In genomic region chr1:89201489-89201794, GRCh38 we compare ENCODE assay signal across 19 cellular contexts. TPM values are rescaled to one million over a fixed set of nuclear protein-coding genes. Genes with fewer than 3 reads are reported as not detected.
A peak's percentile ranks its signal among the peaks of the same experiment; 100 is the strongest.
DNase-seq lines count a peak whose midpoint lies in the region; ATAC-seq, FAIRE-seq and TF ChIP-seq lines count a peak whose summit lies in the region.
"Had no signal": no experiment of that assay in that cellular context is flagged by ENCODE, and none has a peak within 500 bp of the region (broad histone marks: within the 10 kb centered on the region; RNA-seq: fewer than 3 reads in every experiment).

No MANE protein-coding gene starts in this region.

- H3K9me2 ChIP-seq in Loucy (replicated peaks; ENCODE audit: low read depth, low read length), result no peaks in the 10 kb centered on the region

- CTCF ChIA-PET in GM12878 (lab: Yijun Ruan, JAX), result no interaction called here

- H3K27ac Mint-ChIP-seq in activated T-cell treated with anti-CD3 and anti-CD28 coated beads, Interleukin-2, amount 50 U/mL, for 72 hours, result peak overlapping the region; percentile 100
- H3K27ac Mint-ChIP-seq in stimulated activated naive CD8-positive, alpha-beta T cell treated with anti-CD3 and anti-CD28 coated beads, Interleukin-15, Interleukin-2, amounts not matched to agents 100 ng/mL and 50 ng/mL, for 24 hours, result peak overlapping the region; percentile 99
- H3K27ac Mint-ChIP-seq: endodermal cell, HFFc6 had no signal

- H3K36me3 ChIP-seq in Loucy (ENCODE audit: insufficient read depth, low read length), result no peaks in the 10 kb centered on the region
- H3K36me3 ChIP-seq in GM12878 (ENCODE audit: control insufficient read depth in 2 of 2, insufficient read depth in 2 of 2, low read length in 1 of 2), result no peaks in the 10 kb centered on the region
- no peaks in the 10 kb centered on the region for H3K36me3 ChIP-seq in body of pancreas (replicated peaks in 1 of 2; ENCODE audit: insufficient read depth in 1 of 2, low read depth in 2 of 2)
- H3K36me3 ChIP-seq: ascending aorta had no signal

- TF ChIP-seq POLR2A in GM12878 (IDR thresholded peaks at IDR 0.05; ENCODE audit: low read depth, low read length) (no peak), body of pancreas (IDR thresholded peaks at IDR 0.05) (no peak)

- no peak for TF ChIP-seq EP300 in GM12878 (IDR thresholded peaks at IDR 0.05; ENCODE audit: borderline replicate concordance in 1 of 2, control insufficient read depth in 1 of 2, low read depth in 2 of 2, low read length in 2 of 2)

- RAD21 ChIA-PET in GM12878 (lab: Charles Lee; ENCODE audit: unreplicated experiment), result interaction anchor here (0.6 kb wide), 1 partner anchor 1749 kb away, joined by 3 read pairs; no protein-coding TSS in a partner anchor

- H3K36me3 Mint-ChIP-seq in activated T-cell treated with anti-CD3 and anti-CD28 coated beads, Interleukin-2, amount 50 U/mL, for 72 hours (ENCODE audit: insufficient read depth in 2 of 2), result peaks cover 6 to 24% of the 10 kb centered on the region in 2 donors
- H3K36me3 Mint-ChIP-seq in stimulated activated naive CD8-positive, alpha-beta T cell treated with anti-CD3 and anti-CD28 coated beads, Interleukin-15, Interleukin-2, amounts not matched to agents 100 ng/mL and 50 ng/mL, for 24 hours (ENCODE audit: low read depth), result peaks cover 23% of the 10 kb centered on the region

- H3K79me2 ChIP-seq in Loucy (ENCODE audit: insufficient read depth, low read length) (0 out of 2 replicates have a peak, but pooled peaks cover 6% of the 10 kb centered on the region), GM12878 (ENCODE audit: control insufficient read depth, insufficient read depth, low read length) (no peaks in the 10 kb centered on the region)

- no peak for DNase-seq in activated T-cell treated with anti-CD3 and anti-CD28 coated beads, Interleukin-2, amount 50 U/mL, for 72 hours
- no peak for DNase-seq in activated T-cell treated with anti-CD3 and anti-CD28 coated beads, Interleukin-2, amount 50 U/mL, for 48 hours
- DNase-seq in GM12878 (ENCODE audit: low read depth, low spot score) (no peak), body of pancreas (no peak)
- DNase-seq: activated CD4-positive, alpha-beta T cell treated with anti-CD3 and anti-CD28 coated beads, Interleukin-2, amount 50 U/mL, for 4 hours; endodermal cell; HFFc6; mucosa of descending colon; NCI-H1694 had no signal

- peaks cover 6 to 7% of the 10 kb centered on the region in 2 donors for H3K9me3 Mint-ChIP-seq in activated T-cell treated with anti-CD3 and anti-CD28 coated beads, Interleukin-2, amount 50 U/mL, for 72 hours
- peaks cover 13% of the 10 kb centered on the region for H3K9me3 Mint-ChIP-seq in stimulated activated naive CD8-positive, alpha-beta T cell treated with anti-CD3 and anti-CD28 coated beads, Interleukin-15, Interleukin-2, amounts not matched to agents 100 ng/mL and 50 ng/mL, for 24 hours

- ATAC-seq in activated T-cell treated with anti-CD3 and anti-CD28 coated beads, Interleukin-2, amount 50 U/mL, for 72 hours (replicated peaks in 1 of 2), result no peak
- ATAC-seq in GM12878 (no peak), HG03565 (IDR thresholded peaks at IDR 0.05; ENCODE audit: unreplicated experiment) (no peak), body of pancreas (no peak), HG03521 (IDR thresholded peaks at IDR 0.05; ENCODE audit: unreplicated experiment) (no peak)
- ATAC-seq: mucosa of descending colon, Panc1 had no signal

- intact Hi-C loops in GM12878 (cut with micrococcal nuclease; ENCODE audit: unreplicated experiment), result loop anchor here (2.0 to 5.0 kb wide), 3 partner anchors 149 to 159 kb away; no protein-coding TSS in a partner anchor
- intact Hi-C loops in body of pancreas (cut with DNase I), result no loop called here

- H3K4me3 Mint-ChIP-seq in activated T-cell treated with anti-CD3 and anti-CD28 coated beads, Interleukin-2, amount 50 U/mL, for 72 hours, result peak overlapping the region; percentile 78 to 84
- H3K4me3 Mint-ChIP-seq in stimulated activated naive CD8-positive, alpha-beta T cell treated with anti-CD3 and anti-CD28 coated beads, Interleukin-15, Interleukin-2, amounts not matched to agents 100 ng/mL and 50 ng/mL, for 24 hours, result peak overlapping the region; percentile 64
- H3K4me3 Mint-ChIP-seq: endodermal cell, HFFc6 had no signal

- WGBS in GM12878 (ENCODE audit: insufficient coverage, insufficient replicate concordance, low lambda C conversion rate, missing lambda C conversion rate), result 58% methylated on average over 1 of the region's 1 CpG
- 61 to 67% methylated on average over 1 of the region's 1 CpG for WGBS in body of pancreas, 2 donors

- peak overlapping the region; percentile 99 for H3K4me2 ChIP-seq in Loucy (ENCODE audit: low read depth, low read length, poor library complexity, severe bottlenecking)
- 0 out of 2 replicates have a peak overlapping the region, but pooled peaks have one; percentile 9 for H3K4me2 ChIP-seq in GM12878 (ENCODE audit: control insufficient read depth, insufficient read depth)

- peaks cover 61% of the 10 kb centered on the region for H3K4me1 Mint-ChIP-seq in activated T-cell treated with anti-CD3 and anti-CD28 coated beads, Interleukin-2, amount 50 U/mL, for 72 hours (ENCODE audit: low read depth)
- peaks cover 62% of the 10 kb centered on the region for H3K4me1 Mint-ChIP-seq in stimulated activated naive CD8-positive, alpha-beta T cell treated with anti-CD3 and anti-CD28 coated beads, Interleukin-15, Interleukin-2, amounts not matched to agents 100 ng/mL and 50 ng/mL, for 24 hours (ENCODE audit: low read depth)

- no peaks in the 10 kb centered on the region for H3K27me3 ChIP-seq in Loucy (ENCODE audit: insufficient read depth, low read length, poor library complexity, severe bottlenecking)
- H3K27me3 ChIP-seq in GM12878 (replicated peaks in 1 of 2; ENCODE audit: control insufficient read depth in 2 of 2, insufficient read depth in 2 of 2, low read length in 1 of 2), result no peaks in the 10 kb centered on the region
- H3K27me3 ChIP-seq in body of pancreas, result no peaks in the 10 kb centered on the region
- H3K27me3 ChIP-seq: ascending aorta had no signal

- no peak overlapping the region for H2AFZ ChIP-seq in Loucy (ENCODE audit: low read length)
- H2AFZ ChIP-seq in GM12878 (ENCODE audit: control insufficient read depth, low read depth, low read length), result no peak overlapping the region

- H3K4me3 ChIP-seq in Loucy (ENCODE audit: low read length, poor library complexity, severe bottlenecking) (peak overlapping the region; percentile 93), GM12878 (no peak overlapping the region), body of pancreas (no peak overlapping the region)
- H3K4me3 ChIP-seq: ascending aorta, mucosa of descending colon had no signal

- H3K9me3 ChIP-seq in Loucy (ENCODE audit: insufficient read depth, low read depth, low read length) (peaks cover 10% of the 10 kb centered on the region; the same call in 1 of the 2 replicates), GM12878 (replicated peaks; ENCODE audit: control insufficient read depth, insufficient read depth, low read length) (peaks cover 7% of the 10 kb centered on the region; the same call in 2 of the 3 replicates), body of pancreas (peaks cover 0 to 8% (median 0%) of the 10 kb centered on the region in 3 donors)
- H3K9me3 ChIP-seq: ascending aorta had no signal

- FAIRE-seq in GM12878 (lab: Jason Lieb, UNC), result no peak

- H4K20me1 ChIP-seq in Loucy (ENCODE audit: insufficient read depth, low read length, poor library complexity, severe bottlenecking), result no peaks in the 10 kb centered on the region
- H4K20me1 ChIP-seq in GM12878 (ENCODE audit: control insufficient read depth, insufficient read depth), result no peaks in the 10 kb centered on the region

- no TSS peak for BruUV-seq in GM12878 (replicated peaks; lab: Mats Ljungman, UMichigan)

- SMC1A ChIA-PET in GM12878 (lab: Charles Lee; ENCODE audit: uncharacterized antibody, unreplicated experiment), result no interaction called here

- H3K27me3 Mint-ChIP-seq in activated T-cell treated with anti-CD3 and anti-CD28 coated beads, Interleukin-2, amount 50 U/mL, for 72 hours (ENCODE audit: low read depth), result no peaks in the 10 kb centered on the region
- no peaks in the 10 kb centered on the region for H3K27me3 Mint-ChIP-seq in stimulated activated naive CD8-positive, alpha-beta T cell treated with anti-CD3 and anti-CD28 coated beads, Interleukin-15, Interleukin-2, amounts not matched to agents 100 ng/mL and 50 ng/mL, for 24 hours

- no peak for TF ChIP-seq CTCF in Loucy (conservative IDR thresholded peaks at IDR 0.05; ENCODE audit: low read length)
- TF ChIP-seq CTCF in GM12878 (IDR thresholded peaks at IDR 0.05 in 2 of 3, conservative IDR thresholded peaks at IDR 0.05 in 1 of 3; ENCODE audit: control insufficient read depth in 2 of 3, extremely low read depth in 1 of 3, insufficient read depth in 1 of 3, low read depth in 3 of 3, low read length in 3 of 3), result no peak
- no peak for TF ChIP-seq CTCF in body of pancreas (IDR thresholded peaks at IDR 0.05)

- H3K9ac ChIP-seq in Loucy (ENCODE audit: low read depth, low read length, poor library complexity, severe bottlenecking) (peak overlapping the region; percentile 46), GM12878 (ENCODE audit: control insufficient read depth, insufficient read depth, low read length) (no peak overlapping the region)

- H3K4me1 ChIP-seq in Loucy (ENCODE audit: insufficient read depth, low read length, poor library complexity, severe bottlenecking) (peaks cover 52% of the 10 kb centered on the region), GM12878 (ENCODE audit: control insufficient read depth, insufficient read depth, low read length) (peaks cover 13% of the 10 kb centered on the region), body of pancreas (peaks cover 11% of the 10 kb centered on the region)
- H3K4me1 ChIP-seq: ascending aorta had no signal

- POLR2A ChIA-PET in GM12878 (lab: Charles Lee), result no interaction called here

- TF ChIP-seq RAD21 in GM12878 (IDR thresholded peaks at IDR 0.05; ENCODE audit: insufficient read depth, low read depth, low read length), result no peak

- peaks cover 9% of the 10 kb centered on the region for H3F3A ChIP-seq in Loucy (ENCODE audit: low read depth)

- in situ Hi-C loops in GM12878 (cut with MboI), result no loop called here

- no peak overlapping the region for H3K27ac ChIP-seq in GM12878 (ENCODE audit: control insufficient read depth, insufficient read depth)
- no peak overlapping the region for H3K27ac ChIP-seq in body of pancreas
- H3K27ac ChIP-seq: ascending aorta had no signal

RNA-seq across cellular contexts. Expression of gene GBP4, which starts 2.7 kb away (rescaled TPM):
- 10 to 100 TPM; 37.7 to 60.6 TPM for total RNA-seq in activated T-cell treated with anti-CD3 and anti-CD28 coated beads, Interleukin-2, amount 50 U/mL, for 72 hours
- total RNA-seq in GM12878 (2013; cell fraction: nucleolus; rRNA removed), result 28.7 and 29.3 TPM in 2 replicates
- 2.5 and 3.5 TPM in 2 replicates for total RNA-seq in GM12878 (2014; rRNA removed)
- total RNA-seq in GM12878 (2014; rRNA removed; fragmentation: Illumina TruSeq; extraction: Trizol), result 3.7 and 4.0 TPM in 2 replicates
- total RNA-seq in GM12878 (2021), result 3.3 and 4.3 TPM in 2 replicates
- 5.4 TPM for polyA plus RNA-seq in GM12878 (2011; ENCODE audit: low read depth)
- 41.9 and 46.1 TPM in 2 replicates for polyA plus RNA-seq in GM12878 (2011; rRNA removed)
- 22.4 and 26.5 TPM in 2 replicates for polyA plus RNA-seq in GM12878 (2011; cell fraction: cytosol; rRNA removed)
- polyA plus RNA-seq in GM12878 (2011; cell fraction: nucleus; rRNA removed), result 12.3 and 13.7 TPM in 2 replicates
- 3.9 and 7.3 TPM in 2 replicates for polyA plus RNA-seq in GM12878 (2012)
- polyA plus RNA-seq in GM12878 (2014; fragmentation: Illumina TruSeq; extraction: Trizol), result 3.8 and 5.6 TPM in 2 replicates
- 1 to 10 TPM; 2.4 to 2.5 TPM for polyA plus RNA-seq in GM12878 (2014; fragmentation: Nextera tagmentation; extraction: Ambion mirVana)
- polyA plus RNA-seq in GM12878 (2014; rRNA removed), result 2.4 and 3.6 TPM in 2 replicates
- polyA plus RNA-seq in GM12878 (2016; fragmentation: Nextera tagmentation; extraction: Ambion mirVana), result 1 to 10 TPM; 3.0 to 3.3 TPM
- 31.3 and 35.8 TPM in 2 replicates for polyA minus RNA-seq in GM12878 (2011; rRNA and poly(A)+ RNA removed)
- polyA minus RNA-seq in GM12878 (2011; cell fraction: cytosol; rRNA and poly(A)+ RNA removed), result 12.2 and 15.4 TPM in 2 replicates
- polyA minus RNA-seq in GM12878 (2011; cell fraction: nucleus; rRNA and poly(A)+ RNA removed), result 7.5 and 10.7 TPM in 2 replicates
- 1 to 10 TPM in 1 of 2 donors, under 1 TPM in 1; 0.66 to 2.6 TPM for total RNA-seq in body of pancreas
- total RNA-seq: chondrocyte had no signal
- polyA plus RNA-seq: AG04450 had no signal

RNA-seq across cellular contexts. Expression of gene GBP7, which starts 25.6 kb away (rescaled TPM):
- under 1 TPM in 1 of 2 donors, not detected in 1; 0.23 TPM for total RNA-seq in activated T-cell treated with anti-CD3 and anti-CD28 coated beads, Interleukin-2, amount 50 U/mL, for 72 hours
- not detected in 2 replicates for total RNA-seq in GM12878 (2013; cell fraction: nucleolus; rRNA removed)
- total RNA-seq in GM12878 (2014; rRNA removed), result not detected in 2 replicates
- not detected in 2 replicates for total RNA-seq in GM12878 (2014; rRNA removed; fragmentation: Illumina TruSeq; extraction: Trizol)
- not detected in 2 replicates for total RNA-seq in GM12878 (2021)
- not detected for polyA plus RNA-seq in GM12878 (2011; ENCODE audit: low read depth)
- polyA plus RNA-seq in GM12878 (2011; rRNA removed), result not detected in 2 replicates
- polyA plus RNA-seq in GM12878 (2011; cell fraction: cytosol; rRNA removed), result not detected in 2 replicates
- polyA plus RNA-seq in GM12878 (2011; cell fraction: nucleus; rRNA removed), result not detected in 2 replicates
- polyA plus RNA-seq in GM12878 (2012), result not detected in 2 replicates
- polyA plus RNA-seq in GM12878 (2014; fragmentation: Illumina TruSeq; extraction: Trizol), result not detected in 2 replicates
- polyA plus RNA-seq in GM12878 (2014; fragmentation: Nextera tagmentation; extraction: Ambion mirVana), result not detected
- not detected in 2 replicates for polyA plus RNA-seq in GM12878 (2014; rRNA removed)
- not detected for polyA plus RNA-seq in GM12878 (2016; fragmentation: Nextera tagmentation; extraction: Ambion mirVana)
- polyA minus RNA-seq in GM12878 (2011; rRNA and poly(A)+ RNA removed), result not detected in 2 replicates
- polyA minus RNA-seq in GM12878 (2011; cell fraction: cytosol; rRNA and poly(A)+ RNA removed), result not detected in 2 replicates
- polyA minus RNA-seq in GM12878 (2011; cell fraction: nucleus; rRNA and poly(A)+ RNA removed), result not detected in 2 replicates
- total RNA-seq in body of pancreas, result not detected
- total RNA-seq: ascending aorta, chondrocyte, Daoy, endodermal cell, HFFc6, temporal lobe had no signal
- polyA plus RNA-seq: AG04450 had no signal
